In genomic region chr14:42057176-42057575, GRCh38 we compare ENCODE assay signal across 25 cellular contexts.
A peak's percentile ranks its signal among the peaks of the same experiment; 100 is the strongest.
DNase-seq lines count a peak whose midpoint lies in the region; ATAC-seq and TF ChIP-seq lines count a peak whose summit lies in the region.
"Had no signal": no experiment of that assay in that cellular context is flagged by ENCODE, and none has a peak within 500 bp of the region (broad histone marks: within the 10 kb centered on the region; RNA-seq: fewer than 3 reads in every experiment).

No MANE protein-coding gene starts in this region.

- in situ Hi-C loops in GM23248 (cut with MboI), result no loop called here

- H3K9me3 ChIP-seq in GM23248 (ENCODE audit: low read depth), result no peaks in the 10 kb centered on the region
- H3K9me3 ChIP-seq in spleen, result peaks cover 0 to 5% (median 0%) of the 10 kb centered on the region in 8 donors
- H3K9me3 ChIP-seq in ovary, result no peaks in the 10 kb centered on the region
- H3K9me3 ChIP-seq: BLaER1 treated with 17β-estradiol and CSF1 and Interleukin-3, amounts not matched to agents 10 nM and 100 nM; right lobe of liver; testis; vagina had no signal

- H3K9me2 ChIP-seq in GM23248 (ENCODE audit: insufficient read depth), result no peaks in the 10 kb centered on the region

- no peak for ATAC-seq in HG03565 (IDR thresholded peaks at IDR 0.05; ENCODE audit: unreplicated experiment)
- ATAC-seq: activated CD8-positive, alpha-beta memory T cell treated with anti-CD3 and anti-CD28 coated beads, Interleukin-2, amount 10 ng/mL, durations not matched to agents 7 days and 5 days; activated T-cell treated with anti-CD3 and anti-CD28 coated beads, Interleukin-2, amount 50 U/mL, for 72 hours; right lobe of liver had no signal

- WGBS in GM23248 (ENCODE audit: low coverage in 1 of 2, low lambda C conversion rate in 2 of 2, missing lambda C conversion rate in 2 of 2), 2 experiments, result 5 to 8% methylated on average over 1 of the region's 1 CpG
- 66 to 100% (median 83%) methylated on average over 1 of the region's 1 CpG for WGBS in spleen, 5 donors
- WGBS in ovary, 3 donors, result 6 to 33% (median 24%) methylated on average over 1 of the region's 1 CpG

- TF ChIP-seq CTCF in choroid plexus epithelial cell (conservative IDR thresholded peaks at IDR 0.05; ENCODE audit: low read depth, low read length) (no peak), spleen (IDR thresholded peaks at IDR 0.05 in 8 of 11, conservative IDR thresholded peaks at IDR 0.05 in 3 of 11) (no peak), ovary (IDR thresholded peaks at IDR 0.05) (no peak)

- H2AFZ ChIP-seq in GM23248, result no peak overlapping the region
- H2AFZ ChIP-seq: parathyroid adenoma had no signal

- H3K4me2 ChIP-seq in GM23248 (ENCODE audit: unreplicated experiment), result no peak overlapping the region
- H3K4me2 ChIP-seq: BLaER1 treated with 17β-estradiol and CSF1 and Interleukin-3, amounts not matched to agents 10 nM and 100 nM had no signal

- H3K4me1 ChIP-seq in GM23248 (ENCODE audit: insufficient read depth) (no peaks in the 10 kb centered on the region), spleen (no peaks in the 10 kb centered on the region), ovary (ENCODE audit: insufficient read depth) (no peaks in the 10 kb centered on the region)
- H3K4me1 ChIP-seq: BLaER1 treated with 17β-estradiol and CSF1 and Interleukin-3, amounts not matched to agents 10 nM and 100 nM; parathyroid adenoma; right lobe of liver; testis; vagina had no signal

- intact Hi-C loops in spleen (cut with DNase I; ENCODE audit: low total_unique reads), result no loop called here
- intact Hi-C loops in ovary (cut with DNase I), result no loop called here

- H3K4me3 ChIP-seq in GM23248 (no peak overlapping the region), choroid plexus epithelial cell (ENCODE audit: low read depth, low read length) (no peak overlapping the region), spleen (no peak overlapping the region), ovary (no peak overlapping the region)
- H3K4me3 ChIP-seq: BLaER1 treated with 17β-estradiol and CSF1 and Interleukin-3, amounts not matched to agents 10 nM and 100 nM; right lobe of liver; testis; vagina had no signal

- no peaks in the 10 kb centered on the region for H3K79me2 ChIP-seq in GM23248 (ENCODE audit: insufficient read depth)
- H3K79me2 ChIP-seq: parathyroid adenoma had no signal

- H4K20me1 ChIP-seq in GM23248 (ENCODE audit: insufficient read depth), result no peaks in the 10 kb centered on the region
- H4K20me1 ChIP-seq: BLaER1 treated with 17β-estradiol and CSF1 and Interleukin-3, amounts not matched to agents 10 nM and 100 nM had no signal

- H3K27me3 ChIP-seq in GM23248 (replicated peaks; ENCODE audit: insufficient read depth) (no peaks in the 10 kb centered on the region), spleen (replicated peaks in 1 of 7) (no peaks in the 10 kb centered on the region), ovary (no peaks in the 10 kb centered on the region)
- H3K27me3 ChIP-seq: BLaER1 treated with 17β-estradiol and CSF1 and Interleukin-3, amounts not matched to agents 10 nM and 100 nM; right lobe of liver; testis; vagina had no signal

- no peaks in the 10 kb centered on the region for H3K36me3 ChIP-seq in GM23248 (ENCODE audit: low read depth)
- no peaks in the 10 kb centered on the region for H3K36me3 ChIP-seq in spleen
- no peaks in the 10 kb centered on the region for H3K36me3 ChIP-seq in ovary
- H3K36me3 ChIP-seq: BLaER1 treated with 17β-estradiol and CSF1 and Interleukin-3, amounts not matched to agents 10 nM and 100 nM; right lobe of liver; vagina had no signal

- H3K27ac ChIP-seq in GM23248 (no peak overlapping the region), spleen (no peak overlapping the region), ovary (no peak overlapping the region)
- H3K27ac ChIP-seq: BLaER1 treated with 17β-estradiol and CSF1 and Interleukin-3, amounts not matched to agents 10 nM and 100 nM; parathyroid adenoma; right lobe of liver; testis; vagina had no signal

- TF ChIP-seq EP300 in ovary (IDR thresholded peaks at IDR 0.05), result no peak

- DNase-seq in GM23248 (peak; percentile 19), NCI-H2171 (lab: John Stamatoyannopoulos, UW) (peak; percentile 6), choroid plexus epithelial cell (ENCODE audit: low read depth) (peak; percentile 23), iris pigment epithelial cell (ENCODE audit: low read depth) (peak; percentile 1), NCI-H345 (lab: John Stamatoyannopoulos, UW) (no peak), spleen (no peak), ovary (no peak)
- DNase-seq: activated CD4-positive, alpha-beta T cell treated with anti-CD3 and anti-CD28 coated beads, Interleukin-2, amount 10 ng/mL, durations not matched to agents 7 days and 5 days; activated CD8-positive, alpha-beta memory T cell treated with anti-CD3 and anti-CD28 coated beads, Interleukin-2, amount 10 ng/mL, durations not matched to agents 7 days and 5 days; activated naive CD4-positive, alpha-beta T cell treated with Interleukin-2 at 50 U/mL for 16 hours; activated T-cell treated with anti-CD3 and anti-CD28 coated beads, Interleukin-2, amount 50 U/mL, for 72 hours; amygdala; COR-L47; H7; NCI-H1930; NCI-H524; right lobe of liver; stimulated activated CD4-positive, alpha-beta T cell treated with anti-CD3 and anti-CD28 coated beads, Interleukin-4, amount 100 ng/mL, for 4 hours; stimulated activated naive CD4-positive, alpha-beta T cell; T-helper 2 cell; testis had no signal

- TF ChIP-seq POLR2A in spleen (IDR thresholded peaks at IDR 0.05) (no peak), ovary (IDR thresholded peaks at IDR 0.05) (no peak)

- H3F3A ChIP-seq in GM23248 (ENCODE audit: insufficient read depth), result no peaks in the 10 kb centered on the region

- no peak overlapping the region for H3K9ac ChIP-seq in GM23248
- H3K9ac ChIP-seq: BLaER1 treated with 17β-estradiol and CSF1 and Interleukin-3, amounts not matched to agents 10 nM and 100 nM; parathyroid adenoma had no signal

Comparison
In these comparisons a context has a peak if more than half of its experiments do, and no peak if none do; other contexts are left out.
1. DNase-seq: peak in GM23248 (single experiment), NCI-H2171 (single experiment), choroid plexus epithelial cell (single experiment) and iris pigment epithelial cell (single experiment); none in NCI-H345 (single experiment), spleen (single experiment) and ovary (0 of 5).